In genomic region chr20:57190536-57191265, GRCh38 we compare ENCODE assay signal across 23 cellular contexts.
DNase-seq lines count a peak whose midpoint lies in the region; ATAC-seq and TF ChIP-seq lines count a peak whose summit lies in the region.
"Had no signal": no experiment of that assay in that cellular context is flagged by ENCODE, and none has a peak within 500 bp of the region (broad histone marks: within the 10 kb centered on the region; RNA-seq: fewer than 3 reads in every experiment).

No MANE protein-coding gene starts in this region.

- no peak for TF ChIP-seq CTCF in Panc1 (IDR thresholded peaks at IDR 0.05)
- TF ChIP-seq CTCF in tibial artery (IDR thresholded peaks at IDR 0.05) = no peak
- TF ChIP-seq CTCF in suprapubic skin (IDR thresholded peaks at IDR 0.05) = no peak

- CTCF ChIA-PET in Panc1 (lab: Charles Lee) = no interaction called here

- intact Hi-C loops in Panc1 (cut with micrococcal nuclease; ENCODE audit: unreplicated experiment) = no loop called here
- intact Hi-C loops in tibial artery (cut with DNase I; ENCODE audit: low total_unique reads) = no loop called here

- H3K27me3 ChIP-seq in Panc1 (ENCODE audit: control insufficient read depth, insufficient read depth, low read length) = no peaks in the 10 kb centered on the region
- no peaks in the 10 kb centered on the region for H3K27me3 ChIP-seq in tibial artery
- H3K27me3 ChIP-seq in suprapubic skin = no peaks in the 10 kb centered on the region
- H3K27me3 ChIP-seq: heart left ventricle had no signal

- H3K4me1 ChIP-seq in Panc1 (ENCODE audit: control insufficient read depth, insufficient read depth, low read length) (no peaks in the 10 kb centered on the region), tibial artery (no peaks in the 10 kb centered on the region), suprapubic skin (peaks cover 7% of the 10 kb centered on the region)
- H3K4me1 ChIP-seq: HAP-1, heart left ventricle had no signal

- peak; percentile 73 for ATAC-seq in Panc1
- ATAC-seq: activated CD8-positive, alpha-beta T cell treated with anti-CD3 and anti-CD28 coated beads for 36 hours; heart left ventricle; T-helper 17 cell had no signal

- no peaks in the 10 kb centered on the region for H3K36me3 ChIP-seq in Panc1 (ENCODE audit: control insufficient read depth, insufficient read depth, low read length)
- H3K36me3 ChIP-seq in tibial artery = no peaks in the 10 kb centered on the region
- no peaks in the 10 kb centered on the region for H3K36me3 ChIP-seq in suprapubic skin
- H3K36me3 ChIP-seq: HAP-1, heart left ventricle had no signal

- BruUV-seq in Panc1 (replicated peaks; lab: Mats Ljungman, UMichigan) = no TSS peak

- in situ Hi-C loops in Panc1 (cut with HindIII; ENCODE audit: low pct_unique_long_range_greater_than_20kb, low sequenced_read_pairs) = no loop called here

- no peak for TF ChIP-seq EP300 in suprapubic skin (IDR thresholded peaks at IDR 0.05)

- POLR2A ChIA-PET in Panc1 (lab: Charles Lee) = no interaction called here

- 93% methylated on average over 17 of the region's 17 CpGs for WGBS in suprapubic skin

- H3K4me3 ChIP-seq in Panc1 (ENCODE audit: low read depth in 2 of 2, low read length in 2 of 2) (no peak overlapping the region), tibial artery (no peak overlapping the region), suprapubic skin (no peak overlapping the region)
- H3K4me3 ChIP-seq: HAP-1, heart left ventricle had no signal

- no peaks in the 10 kb centered on the region for H3K9me3 ChIP-seq in Panc1 (ENCODE audit: control insufficient read depth, insufficient read depth, low read depth, low read length)
- H3K9me3 ChIP-seq in tibial artery = no peaks in the 10 kb centered on the region
- H3K9me3 ChIP-seq in suprapubic skin = no peaks in the 10 kb centered on the region
- H3K9me3 ChIP-seq: HAP-1, heart left ventricle had no signal

- no peak overlapping the region for H3K27ac ChIP-seq in Panc1 (ENCODE audit: low read length)
- H3K27ac ChIP-seq in substantia nigra (ENCODE audit: low read depth, low read length, poor library complexity, severe bottlenecking) = no peak overlapping the region
- no peak overlapping the region for H3K27ac ChIP-seq in tibial artery
- H3K27ac ChIP-seq in suprapubic skin = no peak overlapping the region
- H3K27ac ChIP-seq: heart left ventricle had no signal

- DNase-seq in AG08395 (ENCODE audit: low spot score) = peak; percentile 65
- DNase-seq in GM04503 (ENCODE audit: low read depth) = peak; percentile 21
- DNase-seq in Panc1 (ENCODE audit: low read depth, low spot score) = no peak
- peak; percentile 11 for DNase-seq in fibroblast of gingiva (ENCODE audit: low read depth)
- DNase-seq in substantia nigra (lab: John Stamatoyannopoulos, UW) = no peak
- DNase-seq in tibial artery = no peak
- no peak for DNase-seq in COR-L47 (lab: John Stamatoyannopoulos, UW)
- DNase-seq in suprapubic skin (ENCODE audit: low spot score in 2 of 2) = no peak
- DNase-seq: activated CD8-positive, alpha-beta T cell treated with anti-CD3 and anti-CD28 coated beads for 36 hours; activated naive CD4-positive, alpha-beta T cell treated with anti-CD3 and anti-CD28 coated beads, Interleukin-2, amount 10 ng/mL, durations not matched to agents 7 days and 5 days; activated T-cell treated with anti-CD3 and anti-CD28 coated beads, Interleukin-2, amount 50 U/mL, for 1 hour; CD8-positive, alpha-beta memory T cell; effector memory CD4-positive, alpha-beta T cell; heart left ventricle; NCI-H1092; NCI-H2029 treated with DMSO at 0.1 percent for 48 hours; NCI-H524; nucleus accumbens; retina; stimulated activated CD4-positive, alpha-beta T cell treated with anti-CD3 and anti-CD28 coated beads, Interleukin-12 subunit alpha, Interleukin-12 subunit beta, amount 100 ng/mL, for 4 hours; stimulated activated CD8-positive, alpha-beta memory T cell treated with anti-CD3 and anti-CD28 coated beads, Interleukin-4, amount 100 ng/mL, for 48 hours; T-helper 17 cell had no signal

- no peak for TF ChIP-seq POLR2A in suprapubic skin (IDR thresholded peaks at IDR 0.05)

Comparison
In these comparisons a context has a peak if more than half of its experiments do, and no peak if none do; other contexts are left out.
1. DNase-seq: peak in AG08395 (single experiment), GM04503 (single experiment) and fibroblast of gingiva (single experiment); none in Panc1 (single experiment), substantia nigra (0 of 49), tibial artery (0 of 2), COR-L47 (single experiment) and suprapubic skin (0 of 2).